Comparison of ENCODE assay signal across 17 cellular contexts in genomic region chr2:216654528-216655052, GRCh38. TPM values are rescaled to one million over a fixed set of nuclear protein-coding genes. Genes with fewer than 3 reads are reported as not detected.
DNase-seq lines count a peak whose midpoint lies in the region; ATAC-seq and TF ChIP-seq lines count a peak whose summit lies in the region.
"Had no signal": no experiment of that assay in that cellular context is flagged by ENCODE, and none has a peak within 500 bp of the region (broad histone marks: within the 10 kb centered on the region; RNA-seq: fewer than 3 reads in every experiment).

No MANE protein-coding gene starts in this region.

- H2BK15ac ChIP-seq in mesenchymal stem cell (ENCODE audit: low read depth, poor library complexity, severe bottlenecking) = peak overlapping the region; percentile 65

- peaks cover 0 to 25% of the 10 kb centered on the region in 2 experiments for H3K27me3 ChIP-seq in mesenchymal stem cell (ENCODE audit: control insufficient read depth in 1 of 2, insufficient read depth in 1 of 2, low read length in 2 of 2)
- H3K27me3 ChIP-seq in aorta (ENCODE audit: control insufficient read depth in 1 of 2, insufficient read depth in 2 of 2, low read length in 1 of 2) = no peaks in the 10 kb centered on the region
- no peaks in the 10 kb centered on the region for H3K27me3 ChIP-seq in Karpas-422 (ENCODE audit: low read length)
- H3K27me3 ChIP-seq: BLaER1 had no signal

- DNase-seq in RWPE1 (ENCODE audit: low spot score) = no peak
- no peak for DNase-seq in chondrocyte (ENCODE audit: low spot score)
- DNase-seq in mesenchymal stem cell = no peak
- DNase-seq in aorta = no peak
- no peak for DNase-seq in Karpas-422
- DNase-seq in NCI-H748 treated with DMSO at 0.1 percent for 48 hours (lab: John Stamatoyannopoulos, UW) = no peak
- DNase-seq: CD8-positive, alpha-beta T cell; DMS79; KG1; NCI-H1048; NCI-H146; NCI-H2081 treated with DMSO at 0.1 percent for 48 hours; NCI-H510A treated with DMSO at 0.1 percent for 48 hours had no signal

- intact Hi-C loops in aorta (cut with DNase I) = loop anchor here (5.0 kb wide), 1 partner anchor 82 kb away; no protein-coding TSS in a partner anchor

- no peak for ATAC-seq in aorta (ENCODE audit: low FRiP score)
- ATAC-seq in HG02885 (IDR thresholded peaks at IDR 0.05; ENCODE audit: poor library complexity, unreplicated experiment) = no peak
- ATAC-seq: CD8-positive, alpha-beta T cell; GM12878; HCT116 had no signal

- peaks cover 93% of the 10 kb centered on the region for H3K4me1 Mint-ChIP-seq in chondrocyte (ENCODE audit: low read depth)

- no peaks in the 10 kb centered on the region for H3K9me3 ChIP-seq in mesenchymal stem cell (ENCODE audit: control insufficient read depth, low read length)
- H3K9me3 ChIP-seq in aorta (ENCODE audit: control insufficient read depth, low read length) = no peaks in the 10 kb centered on the region
- no peaks in the 10 kb centered on the region for H3K9me3 ChIP-seq in Karpas-422 (ENCODE audit: low read length)
- H3K9me3 ChIP-seq: BLaER1 had no signal

- no peaks in the 10 kb centered on the region for H3K79me2 ChIP-seq in Karpas-422 (ENCODE audit: low read length)

- H3K14ac ChIP-seq in mesenchymal stem cell (ENCODE audit: low read length in 2 of 2) = no peak overlapping the region

- TF ChIP-seq CTCF in RWPE1 (conservative IDR thresholded peaks at IDR 0.05; ENCODE audit: low read depth) (no peak), chondrocyte (IDR thresholded peaks at IDR 0.05) (no peak)

- peak overlapping the region; percentile 62 for H2BK120ac ChIP-seq in mesenchymal stem cell (ENCODE audit: low read depth, low read length)

- peak overlapping the region in 1 of 2 experiments; percentile 89 for H3K18ac ChIP-seq in mesenchymal stem cell (ENCODE audit: low read depth in 1 of 2, low read length in 2 of 2)

- H4K91ac ChIP-seq in mesenchymal stem cell (ENCODE audit: low read length) = peak overlapping the region; percentile 12

- POLR2A ChIA-PET in RWPE1 (lab: Yijun Ruan, JAX; ENCODE audit: low non-redundant PET) = no interaction called here

- no peak overlapping the region for H2AFZ ChIP-seq in mesenchymal stem cell (ENCODE audit: low read depth, low read length)
- H2AFZ ChIP-seq in Karpas-422 (ENCODE audit: low read length) = no peak overlapping the region

- H2BK12ac ChIP-seq in mesenchymal stem cell (ENCODE audit: low read length in 2 of 2) = peak overlapping the region in 1 of 2 experiments; percentile 42

- no peaks in the 10 kb centered on the region for H3K9me3 Mint-ChIP-seq in chondrocyte (ENCODE audit: low read depth)
- H3K9me3 Mint-ChIP-seq: CD8-positive, alpha-beta T cell had no signal

- H3K27me3 Mint-ChIP-seq in chondrocyte (ENCODE audit: low read depth) = no peaks in the 10 kb centered on the region

- peaks cover 18% of the 10 kb centered on the region for H3K36me3 Mint-ChIP-seq in chondrocyte (ENCODE audit: low read depth)
- H3K36me3 Mint-ChIP-seq: CD8-positive, alpha-beta T cell had no signal

- CTCF ChIA-PET in RWPE1 (lab: Yijun Ruan, JAX) = interaction anchor here (0.9 kb wide), 1 partner anchor 12 kb away, joined by 3 read pairs; no protein-coding TSS in a partner anchor

- no peak overlapping the region for H4K8ac ChIP-seq in mesenchymal stem cell (ENCODE audit: low read length)

- peaks cover 0 to 27% of the 10 kb centered on the region in 2 experiments for H3K36me3 ChIP-seq in mesenchymal stem cell (ENCODE audit: control insufficient read depth in 1 of 2, insufficient read depth in 2 of 2, low read depth in 1 of 2, low read length in 2 of 2)
- H3K36me3 ChIP-seq in aorta (ENCODE audit: control insufficient read depth in 1 of 2, insufficient read depth in 2 of 2, low read length in 1 of 2) = peaks cover 0 to 3% of the 10 kb centered on the region in 2 donors
- no peaks in the 10 kb centered on the region for H3K36me3 ChIP-seq in Karpas-422 (ENCODE audit: insufficient read depth, low read length)

- no peak overlapping the region for H3K4me3 Mint-ChIP-seq in chondrocyte (ENCODE audit: unreplicated experiment)
- H3K4me3 Mint-ChIP-seq: CD8-positive, alpha-beta T cell had no signal

- H3K9me2 ChIP-seq in Karpas-422 (replicated peaks; ENCODE audit: insufficient read depth, low read length) = no peaks in the 10 kb centered on the region

- no peak overlapping the region for H3K4ac ChIP-seq in mesenchymal stem cell (ENCODE audit: low read depth in 1 of 2, low read length in 2 of 2)

- H2AK5ac ChIP-seq in mesenchymal stem cell (ENCODE audit: low read length, severe bottlenecking) = peak overlapping the region; percentile 39

- 86% methylated on average over 2 of the region's 2 CpGs for WGBS in mesenchymal stem cell
- 48 to 51% methylated on average over 2 of the region's 2 CpGs for WGBS in aorta, 2 donors

- H3K27ac Mint-ChIP-seq in chondrocyte (ENCODE audit: unreplicated experiment) = peak overlapping the region; percentile 87
- H3K27ac Mint-ChIP-seq: CD8-positive, alpha-beta T cell had no signal

- H3K4me3 ChIP-seq in mesenchymal stem cell (ENCODE audit: insufficient read depth in 1 of 2, low read depth in 1 of 2, low read length in 2 of 2) = no peak overlapping the region
- H3K4me3 ChIP-seq in aorta (ENCODE audit: low read length in 2 of 2) = no peak overlapping the region
- H3K4me3 ChIP-seq in Karpas-422 (ENCODE audit: low read length) = no peak overlapping the region
- H3K4me3 ChIP-seq: BLaER1, GM12878 had no signal

- H4K20me1 ChIP-seq in Karpas-422 (ENCODE audit: insufficient read depth, low read depth, low read length) = no peaks in the 10 kb centered on the region

- H3K4me1 ChIP-seq in mesenchymal stem cell (ENCODE audit: control insufficient read depth, insufficient read depth, low read depth, low read length) = peaks cover 17% of the 10 kb centered on the region
- H3K4me1 ChIP-seq in aorta (ENCODE audit: control insufficient read depth in 1 of 2, insufficient read depth in 2 of 2, low read length in 2 of 2) = peaks cover 0 to 6% of the 10 kb centered on the region in 2 donors
- H3K4me1 ChIP-seq in Karpas-422 (ENCODE audit: low read length) = no peaks in the 10 kb centered on the region

- H3K4me2 ChIP-seq in mesenchymal stem cell (ENCODE audit: low read length, poor library complexity, severe bottlenecking) (no peak overlapping the region), Karpas-422 (ENCODE audit: low read depth, low read length, poor library complexity, severe bottlenecking) (no peak overlapping the region)
- H3K4me2 ChIP-seq: BLaER1 had no signal

- H3K9ac ChIP-seq in mesenchymal stem cell (ENCODE audit: low read length) (no peak overlapping the region), Karpas-422 (ENCODE audit: low read length) (no peak overlapping the region)
- H3K9ac ChIP-seq: BLaER1 had no signal

- no peak overlapping the region for H2BK5ac ChIP-seq in mesenchymal stem cell (ENCODE audit: low read depth, low read length, poor library complexity, severe bottlenecking)

- H3K79me1 ChIP-seq in mesenchymal stem cell (replicated peaks; ENCODE audit: low read length, poor library complexity, severe bottlenecking) = peaks cover 34% of the 10 kb centered on the region

- H3K23ac ChIP-seq in mesenchymal stem cell (ENCODE audit: low read length in 2 of 2) = no peak overlapping the region

- peak overlapping the region; percentile 33 for H3K27ac ChIP-seq in RWPE1
- peak overlapping the region; percentile 51 for H3K27ac ChIP-seq in mesenchymal stem cell (ENCODE audit: low read length, poor library complexity, severe bottlenecking)
- H3K27ac ChIP-seq in aorta (ENCODE audit: low read depth in 1 of 2, low read length in 2 of 2) = peak overlapping the region; percentile 58 to 61
- no peak overlapping the region for H3K27ac ChIP-seq in Karpas-422 (ENCODE audit: low read length)
- H3K27ac ChIP-seq: BLaER1 had no signal

RNA-seq across cellular contexts. Expression of gene IGFBP2, which starts 21.4 kb away (rescaled TPM):
- total RNA-seq in chondrocyte = 1,045 to 1,857 TPM (median 1,848 TPM) in 3 replicates
- polyA plus RNA-seq in mesenchymal stem cell (2013, experiment 1 of 2) = 285 TPM
- 282 TPM for polyA plus RNA-seq in mesenchymal stem cell (2013, experiment 2 of 2)
- total RNA-seq in aorta = 100 to 1,000 TPM; 657 to 663 TPM
- 1,000 to 10,000 TPM in 1 of 2 donors, 100 to 1,000 TPM in 1; 869 to 1,436 TPM for polyA plus RNA-seq in aorta
- total RNA-seq in Karpas-422 (2014; rRNA removed; shearing (Covaris generic); ENCODE audit: low replicate concordance) = not detected in 2 replicates

RNA-seq across cellular contexts. Expression of gene IGFBP5, which starts 40.8 kb away (rescaled TPM):
- total RNA-seq in chondrocyte (403 to 502 TPM (median 500 TPM) in 3 replicates), aorta (1,000 to 10,000 TPM in 1 of 2 donors, 100 to 1,000 TPM in 1; 808 to 1,222 TPM)
- 440 TPM for polyA plus RNA-seq in mesenchymal stem cell (2013, experiment 1 of 2)
- 419 TPM for polyA plus RNA-seq in mesenchymal stem cell (2013, experiment 2 of 2)
- 100 to 1,000 TPM; 123 to 385 TPM for polyA plus RNA-seq in aorta
- total RNA-seq in Karpas-422 (2014; rRNA removed; shearing (Covaris generic); ENCODE audit: low replicate concordance) = not detected in 2 replicates
- total RNA-seq: CD8-positive, alpha-beta T cell had no signal
- polyA plus RNA-seq: GM12878 had no signal

Comparison
In these comparisons a context has a peak if more than half of its experiments do, and no peak if none do; other contexts are left out.
1. RNA of gene IGFBP2, which starts 21.4 kb away (total RNA-seq): 1,045 to 1,857 TPM in chondrocyte and 657 to 663 TPM in aorta; not detected in Karpas-422; every median in the first group is over 100 times any median in the second.
2. RNA of gene IGFBP5, which starts 40.8 kb away (total RNA-seq): 808 to 1,222 TPM in aorta and 403 to 502 TPM in chondrocyte; not detected in Karpas-422; every median in the first group is over 100 times any median in the second.